Comparison of ENCODE assay signal across 1 cellular context in the genomic region with DNA sequence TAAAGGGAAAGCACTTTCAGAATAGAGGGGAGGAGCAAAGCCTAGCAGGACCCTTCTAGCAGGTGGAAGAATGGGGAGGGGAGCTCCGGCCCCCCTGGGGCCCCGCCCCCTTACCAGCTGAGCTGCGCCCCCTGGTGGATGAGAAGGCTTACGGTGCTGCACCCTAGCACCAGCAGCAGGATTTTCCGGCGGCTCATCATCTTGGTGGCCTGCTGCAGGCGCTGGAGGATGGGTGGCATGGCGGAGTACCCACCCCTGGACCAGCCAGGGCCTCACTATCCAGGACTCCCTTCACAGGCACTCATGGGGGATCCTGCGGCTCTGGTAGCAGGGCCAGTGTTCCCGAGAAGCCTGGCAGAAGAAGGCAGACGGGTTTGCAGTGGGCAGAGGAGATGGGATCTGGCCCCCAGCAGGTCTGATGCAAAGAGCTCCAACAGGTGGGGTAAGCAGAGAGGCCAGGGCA.
A peak's percentile ranks its signal among the peaks of the same experiment; 100 is the strongest.
TF ChIP-seq lines count a peak whose summit lies in the region.

No MANE protein-coding gene starts in this region.

TF ChIP-seq in A549, 52 proteins besides CTCF, POLR2A, EP300 and RAD21 (continued from another document):
- TF ChIP-seq, protein P1, sequence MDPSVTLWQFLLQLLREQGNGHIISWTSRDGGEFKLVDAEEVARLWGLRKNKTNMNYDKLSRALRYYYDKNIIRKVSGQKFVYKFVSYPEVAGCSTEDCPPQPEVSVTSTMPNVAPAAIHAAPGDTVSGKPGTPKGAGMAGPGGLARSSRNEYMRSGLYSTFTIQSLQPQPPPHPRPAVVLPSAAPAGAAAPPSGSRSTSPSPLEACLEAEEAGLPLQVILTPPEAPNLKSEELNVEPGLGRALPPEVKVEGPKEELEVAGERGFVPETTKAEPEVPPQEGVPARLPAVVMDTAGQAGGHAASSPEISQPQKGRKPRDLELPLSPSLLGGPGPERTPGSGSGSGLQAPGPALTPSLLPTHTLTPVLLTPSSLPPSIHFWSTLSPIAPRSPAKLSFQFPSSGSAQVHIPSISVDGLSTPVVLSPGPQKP (IDR thresholded peaks at IDR 0.05; ENCODE audit: low read depth, low read length): no peak
- TF ChIP-seq RARB (CRISPR knock-in tag; IDR thresholded peaks at IDR 0.05) (no peak), MAFK (IDR thresholded peaks at IDR 0.05; ENCODE audit: partially characterized antibody) (no peak), EHMT2 (IDR thresholded peaks at IDR 0.05; ENCODE audit: low read depth) (no peak), MAZ (IDR thresholded peaks at IDR 0.05; ENCODE audit: borderline replicate concordance, low read depth, low read length) (peak; percentile 92; the same call in 1 of the 2 replicates), FOSL2 (IDR thresholded peaks at IDR 0.05) (no peak), FOSL2 (CRISPR knock-in tag; IDR thresholded peaks at IDR 0.05) (no peak)
- TF ChIP-seq, protein P2, sequence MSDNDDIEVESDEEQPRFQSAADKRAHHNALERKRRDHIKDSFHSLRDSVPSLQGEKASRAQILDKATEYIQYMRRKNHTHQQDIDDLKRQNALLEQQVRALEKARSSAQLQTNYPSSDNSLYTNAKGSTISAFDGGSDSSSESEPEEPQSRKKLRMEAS (IDR thresholded peaks at IDR 0.05): no peak
- TF ChIP-seq, protein P3, sequence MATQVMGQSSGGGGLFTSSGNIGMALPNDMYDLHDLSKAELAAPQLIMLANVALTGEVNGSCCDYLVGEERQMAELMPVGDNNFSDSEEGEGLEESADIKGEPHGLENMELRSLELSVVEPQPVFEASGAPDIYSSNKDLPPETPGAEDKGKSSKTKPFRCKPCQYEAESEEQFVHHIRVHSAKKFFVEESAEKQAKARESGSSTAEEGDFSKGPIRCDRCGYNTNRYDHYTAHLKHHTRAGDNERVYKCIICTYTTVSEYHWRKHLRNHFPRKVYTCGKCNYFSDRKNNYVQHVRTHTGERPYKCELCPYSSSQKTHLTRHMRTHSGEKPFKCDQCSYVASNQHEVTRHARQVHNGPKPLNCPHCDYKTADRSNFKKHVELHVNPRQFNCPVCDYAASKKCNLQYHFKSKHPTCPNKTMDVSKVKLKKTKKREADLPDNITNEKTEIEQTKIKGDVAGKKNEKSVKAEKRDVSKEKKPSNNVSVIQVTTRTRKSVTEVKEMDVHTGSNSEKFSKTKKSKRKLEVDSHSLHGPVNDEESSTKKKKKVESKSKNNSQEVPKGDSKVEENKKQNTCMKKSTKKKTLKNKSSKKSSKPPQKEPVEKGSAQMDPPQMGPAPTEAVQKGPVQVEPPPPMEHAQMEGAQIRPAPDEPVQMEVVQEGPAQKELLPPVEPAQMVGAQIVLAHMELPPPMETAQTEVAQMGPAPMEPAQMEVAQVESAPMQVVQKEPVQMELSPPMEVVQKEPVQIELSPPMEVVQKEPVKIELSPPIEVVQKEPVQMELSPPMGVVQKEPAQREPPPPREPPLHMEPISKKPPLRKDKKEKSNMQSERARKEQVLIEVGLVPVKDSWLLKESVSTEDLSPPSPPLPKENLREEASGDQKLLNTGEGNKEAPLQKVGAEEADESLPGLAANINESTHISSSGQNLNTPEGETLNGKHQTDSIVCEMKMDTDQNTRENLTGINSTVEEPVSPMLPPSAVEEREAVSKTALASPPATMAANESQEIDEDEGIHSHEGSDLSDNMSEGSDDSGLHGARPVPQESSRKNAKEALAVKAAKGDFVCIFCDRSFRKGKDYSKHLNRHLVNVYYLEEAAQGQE (IDR thresholded peaks at IDR 0.05): no peak
